In genomic region chr3:112619295-112619694, GRCh38 we compare ENCODE assay signal across 14 cellular contexts. TPM values are rescaled to one million over a fixed set of nuclear protein-coding genes. Genes with fewer than 3 reads are reported as not detected.
DNase-seq lines count a peak whose midpoint lies in the region; ATAC-seq, FAIRE-seq and TF ChIP-seq lines count a peak whose summit lies in the region.
"Had no signal": no experiment of that assay in that cellular context is flagged by ENCODE, and none has a peak within 500 bp of the region (broad histone marks: within the 10 kb centered on the region; RNA-seq: fewer than 3 reads in every experiment).

No MANE protein-coding gene starts in this region.

- H3K9me3 ChIP-seq in K562 (replicated peaks; ENCODE audit: control insufficient read depth, insufficient read depth, low read depth, low read length) = no peaks in the 10 kb centered on the region
- H3K9me3 ChIP-seq: thyroid gland had no signal

- POLR2A ChIA-PET in K562 (lab: Yijun Ruan, JAX) = interaction anchor here (0.7 kb wide), 1 partner anchor 179 kb away, joined by 3 read pairs; no protein-coding TSS in a partner anchor

- H3K4me2 ChIP-seq in K562 (ENCODE audit: insufficient read depth, low read length) = no peak overlapping the region; the same call in 1 of the 2 replicates

- WGBS in K562 (ENCODE audit: insufficient coverage, low coverage, missing lambda C conversion rate) = 4% methylated on average over 2 of the region's 2 CpGs

- H3K79me2 ChIP-seq in K562 (ENCODE audit: control insufficient read depth, insufficient read depth, low read length) = no peaks in the 10 kb centered on the region

- H3K9me1 ChIP-seq in K562 (ENCODE audit: control insufficient read depth, insufficient read depth, low read length) = no peaks in the 10 kb centered on the region

- peaks cover 0 to 5% of the 10 kb centered on the region in 2 experiments; a peak in 2 of 5 replicates for H3K4me1 ChIP-seq in K562 (replicated peaks in 1 of 2; ENCODE audit: control insufficient read depth in 2 of 2, insufficient read depth in 2 of 2, low read length in 2 of 2)

- no peak overlapping the region for H3K4me3 Mint-ChIP-seq in T-helper 2 cell treated with Interferon-gamma antibody and Interleukin-4, amounts not matched to agents 5 μg/mL and 100 μg/mL, for 36 hours
- H3K4me3 Mint-ChIP-seq: activated T-cell treated with anti-CD3 and anti-CD28 coated beads, Interleukin-2, amount 50 U/mL, for 72 hours; CD4-positive, CD25-positive, alpha-beta regulatory T cell; nephron had no signal

- no peaks in the 10 kb centered on the region for H3K36me3 ChIP-seq in K562 (ENCODE audit: control insufficient read depth, insufficient read depth, low read length)

- no peak for TF ChIP-seq POLR2A in K562 (conservative IDR thresholded peaks at IDR 0.05)
- TF ChIP-seq POLR2A in GM12892 (IDR thresholded peaks at IDR 0.05; ENCODE audit: low read depth, low read length) = no peak

- no peaks in the 10 kb centered on the region for H3K9me3 Mint-ChIP-seq in T-helper 2 cell treated with Interferon-gamma antibody and Interleukin-4, amounts not matched to agents 5 μg/mL and 100 μg/mL, for 36 hours
- H3K9me3 Mint-ChIP-seq: activated T-cell treated with anti-CD3 and anti-CD28 coated beads, Interleukin-2, amount 50 U/mL, for 72 hours; nephron had no signal

- CTCF ChIA-PET in K562 (lab: Yijun Ruan, JAX; ENCODE audit: low intra/inter-chr PET ratio) = no interaction called here

- H3K4me3 ChIP-seq in K562 = no peak overlapping the region
- no peak overlapping the region for H3K4me3 ChIP-seq in dorsolateral prefrontal cortex
- H3K4me3 ChIP-seq: thyroid gland had no signal

- TF ChIP-seq CTCF in K562 (IDR thresholded peaks at IDR 0.05 in 2 of 3, conservative IDR thresholded peaks at IDR 0.05 in 1 of 3; ENCODE audit: insufficient read depth in 2 of 3, low read depth in 1 of 3, low read length in 3 of 3) (no peak), dorsolateral prefrontal cortex (IDR thresholded peaks at IDR 0.05 in 54 of 56, conservative IDR thresholded peaks at IDR 0.05 in 2 of 56; ENCODE audit: low read depth in 1 of 56, partially characterized antibody in 56 of 56) (no peak)

- no peak for TF ChIP-seq RAD21 in K562 (CRISPR knock-in tag; conservative IDR thresholded peaks at IDR 0.05 in 1 of 2, IDR thresholded peaks at IDR 0.05 in 1 of 2)

- H3K27me3 ChIP-seq in K562 (ENCODE audit: control insufficient read depth in 2 of 2, insufficient read depth in 2 of 2, low read length in 2 of 2) (no peaks in the 10 kb centered on the region), dorsolateral prefrontal cortex (peaks cover 0 to 3% (median 0%) of the 10 kb centered on the region in 45 donors)
- H3K27me3 ChIP-seq: thyroid gland had no signal

- ATAC-seq in GM18498 (IDR thresholded peaks at IDR 0.05; ENCODE audit: unreplicated experiment) = peak; percentile 81
- ATAC-seq in GM21447 (IDR thresholded peaks at IDR 0.05; ENCODE audit: unreplicated experiment) = peak; percentile 78
- peak; percentile 47 for ATAC-seq in HG03139 (IDR thresholded peaks at IDR 0.05; ENCODE audit: unreplicated experiment)
- ATAC-seq in K562 = peak; percentile 78
- ATAC-seq: activated T-cell treated with anti-CD3 and anti-CD28 coated beads, Interleukin-2, amount 50 U/mL, for 72 hours had no signal

- H3K27ac Mint-ChIP-seq in T-helper 2 cell treated with Interferon-gamma antibody and Interleukin-4, amounts not matched to agents 5 μg/mL and 100 μg/mL, for 36 hours = no peak overlapping the region
- H3K27ac Mint-ChIP-seq: activated T-cell treated with anti-CD3 and anti-CD28 coated beads, Interleukin-2, amount 50 U/mL, for 72 hours; CD4-positive, CD25-positive, alpha-beta regulatory T cell; nephron had no signal

- intact Hi-C loops in K562 (cut with micrococcal nuclease) (no loop called here), dorsolateral prefrontal cortex (cut with DNase I) (no loop called here)

- DNase-seq in K562 (ENCODE audit: extremely low read depth in 1 of 4, low spot score in 3 of 4) (peak in 2 of 4 experiments; percentile 41 to 44), GM12892 (ENCODE audit: insufficient read length) (no peak), dorsolateral prefrontal cortex (no peak)
- DNase-seq in activated T-cell treated with anti-CD3 and anti-CD28 coated beads, Interleukin-2, amount 50 U/mL, for 48 hours = no peak
- no peak for DNase-seq in T-helper 2 cell treated with Interferon-gamma antibody and Interleukin-4, amounts not matched to agents 5 μg/mL and 100 μg/mL, for 36 hours (ENCODE audit: low spot score)
- DNase-seq: activated T-cell treated with anti-CD3 and anti-CD28 coated beads, Interleukin-2, amount 50 U/mL, for 72 hours; CD4-positive, CD25-positive, alpha-beta regulatory T cell; stimulated activated CD4-positive, alpha-beta T cell treated with anti-CD3 and anti-CD28 coated beads, Interleukin-4, amount 100 ng/mL, for 1 hour; T-helper 1 cell; thyroid gland had no signal

- H3K27ac ChIP-seq in K562 (ENCODE audit: extremely low read depth, low read depth, low read length) (peak overlapping the region; percentile 44; the same call in 1 of the 3 replicates), dorsolateral prefrontal cortex (no peak overlapping the region)
- H3K27ac ChIP-seq: thyroid gland had no signal

- no TSS peak for BruUV-seq in K562 (replicated peaks; lab: Mats Ljungman, UMichigan)

- H3K27me3 Mint-ChIP-seq in T-helper 2 cell treated with Interferon-gamma antibody and Interleukin-4, amounts not matched to agents 5 μg/mL and 100 μg/mL, for 36 hours (ENCODE audit: low read depth) = peaks cover 16% of the 10 kb centered on the region

- no peaks in the 10 kb centered on the region for H3K36me3 Mint-ChIP-seq in T-helper 2 cell treated with Interferon-gamma antibody and Interleukin-4, amounts not matched to agents 5 μg/mL and 100 μg/mL, for 36 hours (ENCODE audit: low read depth)
- H3K36me3 Mint-ChIP-seq: CD4-positive, CD25-positive, alpha-beta regulatory T cell had no signal

- no peaks in the 10 kb centered on the region for H4K20me1 ChIP-seq in K562 (replicated peaks; ENCODE audit: control insufficient read depth, insufficient read depth, low read length)

- no peaks in the 10 kb centered on the region for H3K4me1 Mint-ChIP-seq in T-helper 2 cell treated with Interferon-gamma antibody and Interleukin-4, amounts not matched to agents 5 μg/mL and 100 μg/mL, for 36 hours (ENCODE audit: low read depth)
- H3K4me1 Mint-ChIP-seq: CD4-positive, CD25-positive, alpha-beta regulatory T cell had no signal

- H2AFZ ChIP-seq in K562 (ENCODE audit: low read depth, low read length) = peak overlapping the region; percentile 90

- peak; percentile 78 for FAIRE-seq in K562 (lab: Jason Lieb, UNC)
- FAIRE-seq in GM12892 (lab: Jason Lieb, UNC) = no peak

- H3K9ac ChIP-seq in K562 (ENCODE audit: insufficient read depth in 1 of 2, low read depth in 2 of 2, low read length in 2 of 2) = no peak overlapping the region; a peak in 1 of 4 replicates

- TF ChIP-seq EP300 in K562 (IDR thresholded peaks at IDR 0.05; ENCODE audit: low read length) = no peak

- in situ Hi-C loops in K562 (cut with MboI) = no loop called here

RNA-seq across cellular contexts. Expression of gene CCDC80, which starts 21.6 kb away (rescaled TPM):
- 0.56 TPM in 1 of 2 replicates, not detected in the other for total RNA-seq in K562 (2011; cell fraction: chromatin; rRNA removed; ENCODE audit: low replicate concordance)
- 0.39 TPM in 1 of 2 replicates, not detected in the other for total RNA-seq in K562 (2011; cell fraction: nucleolus; rRNA removed)
- 0.44 and 0.69 TPM in 2 replicates for total RNA-seq in K562 (2011; cell fraction: nucleoplasm; rRNA removed)
- total RNA-seq in K562 (2014; rRNA removed) (0.59 and 0.61 TPM in 2 replicates), K562 (2014; rRNA removed; fragmentation: Illumina TruSeq; extraction: Trizol) (0.69 and 1.5 TPM in 2 replicates), K562 (2015; rRNA removed; fragmentation: Illumina TruSeq; extraction: Trizol) (1.5 and 1.6 TPM in 2 replicates), K562 (2021) (1.4 and 2.2 TPM in 2 replicates), dorsolateral prefrontal cortex (10 to 100 TPM in 27 of 120 experiments, 1 to 10 TPM in 93; 1.5 to 19.2 (median 7.2) TPM)
- polyA plus RNA-seq in K562 (2011; rRNA removed) (0.12 and 0.17 TPM in 2 replicates), K562 (2014; fragmentation: Illumina TruSeq; extraction: Trizol) (0.40 and 1.4 TPM in 2 replicates), K562 (2014; fragmentation: Nextera tagmentation; extraction: Ambion mirVana) (1 to 10 TPM in 1 of 2 experiments, under 1 TPM in 1; 0.73 to 2.0 TPM), K562 (2014; rRNA removed) (0.19 and 1.1 TPM in 2 replicates)
- polyA plus RNA-seq in K562 (2011; cell fraction: cytosol; rRNA removed) = 0.10 TPM in 1 of 2 replicates, not detected in the other
- 0.20 and 0.48 TPM in 2 replicates for polyA plus RNA-seq in K562 (2011; cell fraction: nucleus; rRNA removed)
- polyA plus RNA-seq in K562 (2012) = 2.2 and 5.9 TPM in 2 replicates
- polyA minus RNA-seq in K562 (2011; rRNA and poly(A)+ RNA removed) = 0.25 TPM in 1 of 2 replicates, not detected in the other
- not detected in 2 replicates for polyA minus RNA-seq in K562 (2011; cell fraction: cytosol; rRNA and poly(A)+ RNA removed)
- polyA minus RNA-seq in K562 (2011; cell fraction: nucleus; rRNA and poly(A)+ RNA removed) = 0.13 and 0.22 TPM in 2 replicates
- polyA plus RNA-seq in GM12892 (2012; ENCODE audit: missing spikeins) = 0.17 TPM
- total RNA-seq: activated T-cell treated with anti-CD3 and anti-CD28 coated beads, Interleukin-2, amount 50 U/mL, for 72 hours; CD4-positive, CD25-positive, alpha-beta regulatory T cell had no signal

RNA-seq across cellular contexts. Expression of gene SLC35A5, which starts 57.5 kb away (rescaled TPM):
- 2.8 and 10.1 TPM in 2 replicates for total RNA-seq in K562 (2011; cell fraction: chromatin; rRNA removed; ENCODE audit: low replicate concordance)
- 3.5 and 3.7 TPM in 2 replicates for total RNA-seq in K562 (2011; cell fraction: nucleolus; rRNA removed)
- total RNA-seq in K562 (2011; cell fraction: nucleoplasm; rRNA removed) = 4.8 and 7.8 TPM in 2 replicates
- 4.0 and 6.7 TPM in 2 replicates for total RNA-seq in K562 (2014; rRNA removed)
- 10.9 and 14.6 TPM in 2 replicates for total RNA-seq in K562 (2014; rRNA removed; fragmentation: Illumina TruSeq; extraction: Trizol)
- 7.8 and 9.6 TPM in 2 replicates for total RNA-seq in K562 (2015; rRNA removed; fragmentation: Illumina TruSeq; extraction: Trizol)
- 8.4 and 10.6 TPM in 2 replicates for total RNA-seq in K562 (2021)
- 10.5 and 11.9 TPM in 2 replicates for polyA plus RNA-seq in K562 (2011; rRNA removed)
- polyA plus RNA-seq in K562 (2011; cell fraction: cytosol; rRNA removed) = 4.0 and 10.1 TPM in 2 replicates
- polyA plus RNA-seq in K562 (2011; cell fraction: nucleus; rRNA removed) = 4.9 and 6.2 TPM in 2 replicates
- 6.4 and 9.8 TPM in 2 replicates for polyA plus RNA-seq in K562 (2012)
- 8.4 and 9.7 TPM in 2 replicates for polyA plus RNA-seq in K562 (2014; fragmentation: Illumina TruSeq; extraction: Trizol)
- 10 to 100 TPM; 12.9 to 13.0 TPM for polyA plus RNA-seq in K562 (2014; fragmentation: Nextera tagmentation; extraction: Ambion mirVana)
- 4.9 and 8.0 TPM in 2 replicates for polyA plus RNA-seq in K562 (2014; rRNA removed)
- 14.5 and 17.2 TPM in 2 replicates for polyA minus RNA-seq in K562 (2011; rRNA and poly(A)+ RNA removed)
- polyA minus RNA-seq in K562 (2011; cell fraction: cytosol; rRNA and poly(A)+ RNA removed) = 9.2 and 11.0 TPM in 2 replicates
- 2.0 and 4.8 TPM in 2 replicates for polyA minus RNA-seq in K562 (2011; cell fraction: nucleus; rRNA and poly(A)+ RNA removed)
- polyA plus RNA-seq in GM12892 (2012; ENCODE audit: missing spikeins) = 21.9 TPM
- 10 to 100 TPM; 39.0 to 94.4 (median 57.5) TPM for total RNA-seq in dorsolateral prefrontal cortex

RNA-seq across cellular contexts. Expression of gene ATG3, which starts 57.5 kb away (rescaled TPM):
- 13.8 and 25.1 TPM in 2 replicates for total RNA-seq in K562 (2011; cell fraction: chromatin; rRNA removed; ENCODE audit: low replicate concordance)
- total RNA-seq in K562 (2011; cell fraction: nucleolus; rRNA removed) = 11.0 and 14.2 TPM in 2 replicates
- total RNA-seq in K562 (2011; cell fraction: nucleoplasm; rRNA removed) = 12.1 and 16.2 TPM in 2 replicates
- 92.1 and 107 TPM in 2 replicates for total RNA-seq in K562 (2014; rRNA removed)
- total RNA-seq in K562 (2014; rRNA removed; fragmentation: Illumina TruSeq; extraction: Trizol) = 58.5 and 66.0 TPM in 2 replicates
- total RNA-seq in K562 (2015; rRNA removed; fragmentation: Illumina TruSeq; extraction: Trizol) = 63.8 and 67.0 TPM in 2 replicates
- 61.9 and 64.7 TPM in 2 replicates for total RNA-seq in K562 (2021)
- polyA plus RNA-seq in K562 (2011; rRNA removed) = 39.2 and 52.0 TPM in 2 replicates
- polyA plus RNA-seq in K562 (2011; cell fraction: cytosol; rRNA removed) = 25.5 and 30.8 TPM in 2 replicates
- polyA plus RNA-seq in K562 (2011; cell fraction: nucleus; rRNA removed) = 15.2 and 16.3 TPM in 2 replicates
- 53.5 and 66.3 TPM in 2 replicates for polyA plus RNA-seq in K562 (2012)
- polyA plus RNA-seq in K562 (2014; fragmentation: Illumina TruSeq; extraction: Trizol) = 73.3 and 83.7 TPM in 2 replicates
- polyA plus RNA-seq in K562 (2014; fragmentation: Nextera tagmentation; extraction: Ambion mirVana) = 10 to 100 TPM; 48.7 to 60.9 TPM
- polyA plus RNA-seq in K562 (2014; rRNA removed) = 60.7 and 69.3 TPM in 2 replicates
- 61.4 and 63.4 TPM in 2 replicates for polyA minus RNA-seq in K562 (2011; rRNA and poly(A)+ RNA removed)
- polyA minus RNA-seq in K562 (2011; cell fraction: cytosol; rRNA and poly(A)+ RNA removed) = 31.9 and 33.2 TPM in 2 replicates
- polyA minus RNA-seq in K562 (2011; cell fraction: nucleus; rRNA and poly(A)+ RNA removed) = 18.2 and 25.7 TPM in 2 replicates
- polyA plus RNA-seq in GM12892 (2012; ENCODE audit: missing spikeins) = 47.1 TPM
- 10 to 100 TPM; 36.3 to 85.0 (median 48.6) TPM for total RNA-seq in dorsolateral prefrontal cortex
